Comparison of ENCODE assay signal across 18 cellular contexts in the genomic region with DNA sequence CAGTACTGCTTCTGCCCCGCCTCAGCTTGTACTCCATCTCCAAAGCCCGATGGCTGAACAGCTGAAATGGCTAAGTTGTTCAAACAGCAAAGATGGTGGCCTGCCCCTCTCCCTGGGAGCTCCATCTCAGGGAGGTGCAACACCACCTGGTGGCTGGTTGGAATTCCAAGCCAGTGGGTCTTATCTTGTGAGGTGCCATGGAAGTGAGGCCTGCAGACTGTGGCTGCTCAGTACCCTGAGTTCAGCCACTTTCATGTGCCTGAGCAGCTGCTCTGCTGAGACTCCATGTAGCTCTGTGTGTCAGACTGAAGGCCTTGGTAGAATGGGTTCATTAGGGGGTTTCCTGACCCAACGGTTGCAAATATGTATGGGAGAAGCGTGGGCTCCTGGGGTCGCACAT.
DNase-seq lines count a peak whose midpoint lies in the region; ATAC-seq, FAIRE-seq and TF ChIP-seq lines count a peak whose summit lies in the region.
"Had no signal": no experiment of that assay in that cellular context is flagged by ENCODE, and none has a peak within 500 bp of the region (broad histone marks: within the 10 kb centered on the region; RNA-seq: fewer than 3 reads in every experiment).

No MANE protein-coding gene starts in this region.

- WGBS in HepG2 (ENCODE audit: low lambda C conversion rate) = 31% methylated on average over 3 of the region's 5 CpGs
- 100% methylated on average over 2 of the region's 5 CpGs for WGBS in right lobe of liver (ENCODE audit: insufficient coverage, low coverage, low lambda C conversion rate, missing lambda C conversion rate)
- 26% methylated on average over 5 of the region's 5 CpGs for WGBS in GM12878 (ENCODE audit: insufficient coverage, insufficient replicate concordance, low lambda C conversion rate, missing lambda C conversion rate)

- SMC1A ChIA-PET in GM12878 (lab: Charles Lee; ENCODE audit: uncharacterized antibody, unreplicated experiment) = interaction anchor here (0.9 to 25.9 kb wide), 14 partner anchors 7 to 629 kb away, joined by 3 to 707 read pairs (median 8); no protein-coding TSS in a partner anchor

- DNase-seq in HepG2 (ENCODE audit: low spot score) = no peak
- no peak for DNase-seq in right lobe of liver
- peak; percentile 10 for DNase-seq in HT1080 (ENCODE audit: low read depth)
- DNase-seq in GM12878 (ENCODE audit: low read depth, low spot score) = no peak
- DNase-seq in upper lobe of right lung = no peak
- DNase-seq in NCI-H1105 (lab: John Stamatoyannopoulos, UW) = no peak
- DNase-seq in nephron progenitor cell = no peak
- no peak for DNase-seq in GF-D8 (lab: John Stamatoyannopoulos, UW)
- DNase-seq: activated effector memory CD4-positive, alpha-beta T cell treated with Interleukin-2 at 50 U/mL for 16 hours; anterior cingulate cortex; cortex of kidney; heart right ventricle; kidney glomerular epithelial cell; NCI-H1694 treated with DMSO at 0.1 percent for 48 hours; NCI-H510A treated with DMSO at 0.1 percent for 48 hours; substantia nigra had no signal

- TF ChIP-seq EP300 in HepG2 (IDR thresholded peaks at IDR 0.05; ENCODE audit: low read depth in 2 of 2, low read length in 2 of 2) = no peak
- TF ChIP-seq EP300 in HepG2 (CRISPR knock-in tag; IDR thresholded peaks at IDR 0.05; ENCODE audit: borderline replicate concordance) = no peak
- TF ChIP-seq EP300 in GM12878 (IDR thresholded peaks at IDR 0.05; ENCODE audit: borderline replicate concordance in 1 of 2, control insufficient read depth in 1 of 2, low read depth in 2 of 2, low read length in 2 of 2) = no peak

- H3K4me2 ChIP-seq in HepG2 (ENCODE audit: low read depth, low read length) (no peak overlapping the region), GM12878 (ENCODE audit: control insufficient read depth, insufficient read depth) (no peak overlapping the region)

- H3K27me3 ChIP-seq in HepG2 (ENCODE audit: control insufficient read depth in 1 of 2, insufficient read depth in 2 of 2, low read length in 2 of 2) (no peaks in the 10 kb centered on the region), right lobe of liver (no peaks in the 10 kb centered on the region), GM12878 (replicated peaks in 1 of 2; ENCODE audit: control insufficient read depth in 2 of 2, insufficient read depth in 2 of 2, low read length in 1 of 2) (no peaks in the 10 kb centered on the region), upper lobe of right lung (no peaks in the 10 kb centered on the region)
- H3K27me3 ChIP-seq: heart right ventricle had no signal

- in situ Hi-C loops in HepG2 (cut with HindIII; ENCODE audit: extremely low pct_ligation_motif_present, low pct_unique_long_range_greater_than_20kb) = no loop called here
- in situ Hi-C loops in GM12878 (cut with MboI) = no loop called here

- ATAC-seq in HepG2 = peak; percentile 71
- ATAC-seq in right lobe of liver = no peak
- ATAC-seq in GM12878 = peak; percentile 75
- peak; percentile 33 for ATAC-seq in upper lobe of right lung
- ATAC-seq: esophagus mucosa, heart right ventricle had no signal

- POLR2A ChIA-PET in HepG2 (lab: Yijun Ruan, JAX) (no interaction called here), GM12878 (lab: Charles Lee) (interaction anchor here (0.8 to 2.9 kb wide), 9 partner anchors 9 to 66 kb away, joined by 3 to 10 read pairs (median 4); no protein-coding TSS in a partner anchor)

- H3K9me3 ChIP-seq in HepG2 (ENCODE audit: low read length) = peaks cover 15% of the 10 kb centered on the region; the same call in 1 of the 2 replicates
- H3K9me3 ChIP-seq in right lobe of liver = no peaks in the 10 kb centered on the region
- no peaks in the 10 kb centered on the region for H3K9me3 ChIP-seq in GM12878 (replicated peaks; ENCODE audit: control insufficient read depth, insufficient read depth, low read length)
- H3K9me3 ChIP-seq in upper lobe of right lung = no peaks in the 10 kb centered on the region

- BruUV-seq in HepG2 (replicated peaks; lab: Mats Ljungman, UMichigan) = no TSS peak
- BruUV-seq in GM12878 (replicated peaks; lab: Mats Ljungman, UMichigan) = no TSS peak

- H2AFZ ChIP-seq in HepG2 (ENCODE audit: low read length) (no peak overlapping the region), GM12878 (ENCODE audit: control insufficient read depth, low read depth, low read length) (no peak overlapping the region; the same call in 1 of the 2 replicates)

- H3K4me3 Mint-ChIP-seq in nephron progenitor cell = no peak overlapping the region
- H3K4me3 Mint-ChIP-seq: T-helper 2 cell treated with Interferon-gamma antibody and Interleukin-4, amounts not matched to agents 5 μg/mL and 100 μg/mL, for 36 hours had no signal

- H3K4me1 ChIP-seq in HepG2 (ENCODE audit: insufficient read depth, low read length) = no peaks in the 10 kb centered on the region
- no peaks in the 10 kb centered on the region for H3K4me1 ChIP-seq in right lobe of liver
- no peaks in the 10 kb centered on the region for H3K4me1 ChIP-seq in GM12878 (ENCODE audit: control insufficient read depth, insufficient read depth, low read length)
- no peaks in the 10 kb centered on the region for H3K4me1 ChIP-seq in upper lobe of right lung
- H3K4me1 ChIP-seq: heart right ventricle had no signal

- H3K9ac ChIP-seq in HepG2 (ENCODE audit: insufficient read depth, low read depth, low read length) (no peak overlapping the region), GM12878 (ENCODE audit: control insufficient read depth, insufficient read depth, low read length) (no peak overlapping the region)

- CTCF ChIA-PET in HepG2 (lab: Yijun Ruan, JAX; ENCODE audit: low intra/inter-chr PET ratio, low total read pairs) (no interaction called here), GM12878 (lab: Yijun Ruan, JAX) (interaction anchor here (0.6 to 5.5 kb wide), 14 partner anchors 9 to 609 kb away, joined by 3 to 30 read pairs (median 4); partner anchors contain the start of gene SPRY2)

- H3K4me1 Mint-ChIP-seq in nephron progenitor cell = no peaks in the 10 kb centered on the region

- intact Hi-C loops in HepG2 (cut with micrococcal nuclease; ENCODE audit: unreplicated experiment) = no loop called here
- intact Hi-C loops in right lobe of liver (cut with DNase I) = no loop called here
- intact Hi-C loops in GM12878 (cut with micrococcal nuclease; ENCODE audit: unreplicated experiment) = no loop called here
- intact Hi-C loops in upper lobe of right lung (cut with DNase I) = no loop called here

- no peak overlapping the region for H3K27ac Mint-ChIP-seq in nephron progenitor cell
- H3K27ac Mint-ChIP-seq: T-helper 2 cell treated with Interferon-gamma antibody and Interleukin-4, amounts not matched to agents 5 μg/mL and 100 μg/mL, for 36 hours had no signal

- TF ChIP-seq RAD21 in HepG2 (CRISPR knock-in tag; IDR thresholded peaks at IDR 0.05) (no peak), GM12878 (IDR thresholded peaks at IDR 0.05; ENCODE audit: insufficient read depth, low read depth, low read length) (no peak)

- RAD21 ChIA-PET in GM12878 (lab: Charles Lee; ENCODE audit: unreplicated experiment) = interaction anchor here (0.6 to 6.1 kb wide), 20 partner anchors 9 to 609 kb away, joined by 3 to 54 read pairs (median 5); partner anchors contain the start of gene SPRY2

- H3K27me3 Mint-ChIP-seq in nephron progenitor cell (ENCODE audit: low read depth, poor library complexity) = peaks cover 3% of the 10 kb centered on the region

- peaks cover 12% of the 10 kb centered on the region for H3K36me3 Mint-ChIP-seq in nephron progenitor cell (ENCODE audit: low read depth)

- H3K4me3 ChIP-seq in HepG2 (replicated peaks in 1 of 3; ENCODE audit: insufficient read depth in 1 of 3, low read depth in 2 of 3, low read length in 3 of 3) (no peak overlapping the region), right lobe of liver (no peak overlapping the region), GM12878 (no peak overlapping the region), upper lobe of right lung (no peak overlapping the region)
- H3K4me3 ChIP-seq: heart right ventricle had no signal

- H3K36me3 ChIP-seq in HepG2 (replicated peaks in 1 of 2; ENCODE audit: control insufficient read depth in 1 of 2, insufficient read depth in 2 of 2, low read length in 2 of 2) (no peaks in the 10 kb centered on the region), right lobe of liver (no peaks in the 10 kb centered on the region), GM12878 (ENCODE audit: control insufficient read depth in 2 of 2, insufficient read depth in 2 of 2, low read length in 1 of 2) (no peaks in the 10 kb centered on the region), upper lobe of right lung (no peaks in the 10 kb centered on the region)
- H3K36me3 ChIP-seq: heart right ventricle had no signal

- H3K27ac ChIP-seq in HepG2 (ENCODE audit: extremely low read length, insufficient read depth, low read length) (no peak overlapping the region), right lobe of liver (no peak overlapping the region), GM12878 (ENCODE audit: control insufficient read depth, insufficient read depth) (no peak overlapping the region), upper lobe of right lung (no peak overlapping the region)
- H3K27ac ChIP-seq: heart right ventricle had no signal

- TF ChIP-seq POLR2A in HepG2 (IDR thresholded peaks at IDR 0.05; ENCODE audit: insufficient read depth in 1 of 2, low read depth in 2 of 2, low read length in 2 of 2) (no peak), right lobe of liver (IDR thresholded peaks at IDR 0.05) (no peak), GM12878 (IDR thresholded peaks at IDR 0.05; ENCODE audit: low read depth, low read length) (no peak)

- FAIRE-seq in HepG2 (lab: Jason Lieb, UNC) (no peak), GM12878 (lab: Jason Lieb, UNC) (no peak)

- H3K79me2 ChIP-seq in HepG2 (ENCODE audit: insufficient read depth, low read length) (no peaks in the 10 kb centered on the region), GM12878 (ENCODE audit: control insufficient read depth, insufficient read depth, low read length) (no peaks in the 10 kb centered on the region)

- H3K9me3 Mint-ChIP-seq in nephron progenitor cell = peaks cover 28% of the 10 kb centered on the region

- H4K20me1 ChIP-seq in HepG2 (ENCODE audit: insufficient read depth, low read length) (no peaks in the 10 kb centered on the region), GM12878 (ENCODE audit: control insufficient read depth, insufficient read depth) (no peaks in the 10 kb centered on the region)

- TF ChIP-seq CTCF in HepG2 (CRISPR knock-in tag; IDR thresholded peaks at IDR 0.05) = peak; percentile 39
- TF ChIP-seq CTCF in right lobe of liver (IDR thresholded peaks at IDR 0.05) = peak in 1 of 4 donors; percentile 13
- 0 out of 6 replicates have a peak, but pooled peaks of 1 of the 3 experiments have one; percentile 17 for TF ChIP-seq CTCF in GM12878 (IDR thresholded peaks at IDR 0.05 in 2 of 3, conservative IDR thresholded peaks at IDR 0.05 in 1 of 3; ENCODE audit: control insufficient read depth in 2 of 3, extremely low read depth in 1 of 3, insufficient read depth in 1 of 3, low read depth in 3 of 3, low read length in 3 of 3)
- TF ChIP-seq CTCF in upper lobe of right lung (IDR thresholded peaks at IDR 0.05) = no peak
- no peak for TF ChIP-seq CTCF in nephron progenitor cell (IDR thresholded peaks at IDR 0.05)

TF ChIP-seq in HepG2, 621 proteins besides CTCF, POLR2A, EP300 and RAD21 (continues in another document):
- 0 out of 2 replicates have a peak, but pooled peaks have one; percentile 27 for TF ChIP-seq STAG1 (CRISPR knock-in tag; IDR thresholded peaks at IDR 0.05)
- no peak for TF ChIP-seq ZSCAN30 (CRISPR knock-in tag; IDR thresholded peaks at IDR 0.05)

TF ChIP-seq in GM12878, 131 proteins besides CTCF, POLR2A, EP300 and RAD21 (continues in another document):
- peak; percentile 47 for TF ChIP-seq IKZF1 (conservative IDR thresholded peaks at IDR 0.05)

Comparison
In these comparisons a context has a peak if more than half of its experiments do, and no peak if none do; other contexts are left out.
1. ATAC-seq: peak in HepG2 (single experiment), GM12878 (single experiment) and upper lobe of right lung (single experiment); none in right lobe of liver (0 of 4).
2. Of the 75 proteins assayed by ChIP-seq in both HepG2 and GM12878: peak only in HepG2: none; only in GM12878: DPF2, IKZF1 and ZNF687; in both: YY1; in neither: 70; mixed calls (peak in some experiments, not most) for 1.